Comparison of ENCODE assay signal across 1 cellular context in genomic region chr10:35933491-35933890, GRCh38.
TF ChIP-seq lines count a peak whose summit lies in the region.

No MANE protein-coding gene starts in this region.

TF ChIP-seq in HepG2, 621 proteins besides CTCF, POLR2A, EP300 and RAD21 (continued from another document and continues in another):
- TF ChIP-seq MTERF4 (CRISPR knock-in tag; IDR thresholded peaks at IDR 0.05) (no peak), ZNF629 (CRISPR knock-in tag; conservative IDR thresholded peaks at IDR 0.05) (no peak), TIGD3 (CRISPR knock-in tag; IDR thresholded peaks at IDR 0.05; ENCODE audit: borderline replicate concordance) (no peak), PRDM15 (CRISPR knock-in tag; IDR thresholded peaks at IDR 0.05) (no peak), FOXA3 (CRISPR knock-in tag; IDR thresholded peaks at IDR 0.05) (peak; percentile 44; the same call in 1 of the 2 replicates), ZNF3 (CRISPR knock-in tag; IDR thresholded peaks at IDR 0.05) (peak; percentile 94), NFKB2 (CRISPR knock-in tag; IDR thresholded peaks at IDR 0.05; ENCODE audit: borderline replicate concordance) (no peak), CREB1 (IDR thresholded peaks at IDR 0.05) (no peak), CREB1 (CRISPR knock-in tag; IDR thresholded peaks at IDR 0.05) (no peak), NFIC (IDR thresholded peaks at IDR 0.05; ENCODE audit: low read length) (no peak), ZNF646 (CRISPR knock-in tag; IDR thresholded peaks at IDR 0.05) (no peak), TP53 (CRISPR knock-in tag; conservative IDR thresholded peaks at IDR 0.05) (no peak), ZFP1 (CRISPR knock-in tag; IDR thresholded peaks at IDR 0.05) (no peak), HNF4A (CRISPR knock-in tag; IDR thresholded peaks at IDR 0.05) (peak; percentile 59; the same call in 1 of the 2 replicates), ZNF800 (CRISPR knock-in tag; IDR thresholded peaks at IDR 0.05) (no peak), ZNF766 (CRISPR knock-in tag; IDR thresholded peaks at IDR 0.05; ENCODE audit: borderline replicate concordance) (no peak), HNF1A (IDR thresholded peaks at IDR 0.05; ENCODE audit: low read depth) (no peak), HNF1A (CRISPR knock-in tag; IDR thresholded peaks at IDR 0.05; ENCODE audit: borderline replicate concordance) (no peak), KDM5B (CRISPR knock-in tag; IDR thresholded peaks at IDR 0.05; ENCODE audit: borderline replicate concordance) (no peak), KMT2B (CRISPR knock-in tag; IDR thresholded peaks at IDR 0.05) (no peak), FOXJ3 (CRISPR knock-in tag; IDR thresholded peaks at IDR 0.05; ENCODE audit: borderline replicate concordance) (peak; percentile 40; the same call in 1 of the 2 replicates), HMG20A (CRISPR knock-in tag; IDR thresholded peaks at IDR 0.05; ENCODE audit: borderline replicate concordance) (no peak), ZNF24 (IDR thresholded peaks at IDR 0.05) (no peak), ZBTB4 (CRISPR knock-in tag; IDR thresholded peaks at IDR 0.05; ENCODE audit: borderline replicate concordance) (no peak), ARID5B (CRISPR knock-in tag; IDR thresholded peaks at IDR 0.05) (peak; percentile 38; the same call in 1 of the 2 replicates)
